15 cellular contexts compared by ENCODE assay signal in the genomic region with DNA sequence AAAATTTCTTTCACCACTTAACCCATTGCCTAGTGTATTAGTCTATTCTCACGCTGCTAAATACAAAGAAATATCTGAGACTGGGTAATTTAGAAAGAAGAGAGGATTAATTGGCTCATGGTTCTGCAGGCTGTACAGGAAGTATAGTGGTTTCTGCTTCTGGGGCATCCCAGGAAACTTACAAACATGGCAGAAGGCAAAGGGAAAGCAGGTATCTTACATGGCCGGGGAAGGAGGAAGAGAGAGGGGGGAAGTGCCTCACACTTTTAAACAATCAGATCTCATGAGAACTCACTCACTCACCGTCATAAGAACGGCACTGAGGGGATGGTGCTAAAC.
DNase-seq lines count a peak whose midpoint lies in the region; ATAC-seq, FAIRE-seq and TF ChIP-seq lines count a peak whose summit lies in the region.
"Had no signal": no experiment of that assay in that cellular context is flagged by ENCODE, and none has a peak within 500 bp of the region (broad histone marks: within the 10 kb centered on the region; RNA-seq: fewer than 3 reads in every experiment).

No MANE protein-coding gene starts in this region.

- BruUV-seq in HCT116 (replicated peaks; lab: Mats Ljungman, UMichigan), result no TSS peak

- no peaks in the 10 kb centered on the region for H3K9me2 ChIP-seq in HCT116 (ENCODE audit: insufficient read depth)

- POLR2A ChIA-PET in HCT116 (lab: Charles Lee), result no interaction called here

- DNase-seq in HCT116 (ENCODE audit: low read depth, low spot score) (no peak), RWPE2 (ENCODE audit: low spot score) (no peak), epithelial cell of prostate (ENCODE audit: low read depth, low spot score) (no peak), GM12892 (ENCODE audit: insufficient read length) (no peak), RKO (ENCODE audit: low spot score) (no peak)
- DNase-seq: AML-193, COR-L47, H7, MV-4-11, NCI-H1436, NCI-H2081 treated with DMSO at 0.1 percent for 48 hours, NCI-H524, SHP77 treated with DMSO at 0.1 percent for 48 hours had no signal

- H3K9me3 ChIP-seq in HCT116 (ENCODE audit: control insufficient read depth in 1 of 2, insufficient read depth in 1 of 2, low read depth in 1 of 2, low read length in 2 of 2), result no peaks in the 10 kb centered on the region
- no peaks in the 10 kb centered on the region for H3K9me3 ChIP-seq in RWPE2 (ENCODE audit: severe bottlenecking)
- H3K9me3 ChIP-seq in skeletal muscle satellite cell (replicated peaks; ENCODE audit: low read length), result no peaks in the 10 kb centered on the region

- intact Hi-C loops in HCT116 (cut with micrococcal nuclease), result no loop called here

- H3K36me3 ChIP-seq in HCT116 (ENCODE audit: control insufficient read depth in 1 of 2, insufficient read depth in 2 of 2, low read length in 2 of 2) (no peaks in the 10 kb centered on the region), RWPE2 (ENCODE audit: low read depth) (no peaks in the 10 kb centered on the region), skeletal muscle satellite cell (ENCODE audit: insufficient read depth, low read length) (no peaks in the 10 kb centered on the region)

- H3K4me1 ChIP-seq in HCT116 (ENCODE audit: control insufficient read depth in 1 of 2, insufficient read depth in 2 of 2, low read length in 2 of 2) (peaks cover 3 to 20% of the 10 kb centered on the region in 2 experiments; a peak in 3 of 4 replicates), RWPE2 (ENCODE audit: insufficient read depth, poor library complexity, severe bottlenecking) (peaks cover 31% of the 10 kb centered on the region), skeletal muscle satellite cell (ENCODE audit: control insufficient read depth, insufficient read depth, low read length) (peaks cover 20% of the 10 kb centered on the region)

- TF ChIP-seq RAD21 in HCT116 (IDR thresholded peaks at IDR 0.05; ENCODE audit: low read depth), result no peak

- H3K79me2 ChIP-seq in HCT116 (ENCODE audit: insufficient read depth, low read length), result no peaks in the 10 kb centered on the region

- H3K27me3 ChIP-seq in HCT116 (ENCODE audit: insufficient read depth, low read length) (no peaks in the 10 kb centered on the region), RWPE2 (ENCODE audit: insufficient read depth, poor library complexity, severe bottlenecking) (no peaks in the 10 kb centered on the region), skeletal muscle satellite cell (ENCODE audit: control insufficient read depth, insufficient read depth, low read length) (no peaks in the 10 kb centered on the region)

- RAD21 ChIA-PET in HCT116 (lab: Charles Lee; ENCODE audit: low non-redundant PET in 1 of 2, low total read pairs in 2 of 2, uncharacterized antibody in 2 of 2, unreplicated experiment in 2 of 2), result no interaction called here

- H2AFZ ChIP-seq in HCT116 (ENCODE audit: low read depth, low read length, poor library complexity, severe bottlenecking), result peak overlapping the region; percentile 59

- CTCF ChIA-PET in HCT116 (lab: Charles Lee), result no interaction called here

- no peak overlapping the region for H3K9ac ChIP-seq in HCT116 (ENCODE audit: low read length)
- peak overlapping the region; percentile 14 for H3K9ac ChIP-seq in skeletal muscle satellite cell (ENCODE audit: low read depth, low read length)

- H4K20me1 ChIP-seq in HCT116 (ENCODE audit: insufficient read depth), result no peaks in the 10 kb centered on the region

- no peak for FAIRE-seq in GM12892 (lab: Jason Lieb, UNC)

- no peak for TF ChIP-seq POLR2A in HCT116 (IDR thresholded peaks at IDR 0.05; ENCODE audit: borderline replicate concordance, extremely low read depth, insufficient read depth, insufficient read length)
- TF ChIP-seq POLR2A in GM12892 (IDR thresholded peaks at IDR 0.05; ENCODE audit: low read depth, low read length), result no peak

- H3K27ac ChIP-seq in HCT116 (ENCODE audit: low read depth, low read length) (peak overlapping the region; percentile 7; the same call in 1 of the 2 replicates), RWPE2 (ENCODE audit: poor library complexity, severe bottlenecking) (peak overlapping the region; percentile 95), epithelial cell of prostate (peak overlapping the region; percentile 89)

- peak overlapping the region; percentile 58 for H3K4me2 ChIP-seq in HCT116 (ENCODE audit: low read length)
- peak overlapping the region; percentile 43 for H3K4me2 ChIP-seq in skeletal muscle satellite cell (ENCODE audit: low read length)

- ATAC-seq in HCT116 (peak; percentile 41; the same call in 1 of the 2 replicates), RWPE2 (ENCODE audit: low read depth) (no peak), GM21529 (IDR thresholded peaks at IDR 0.05; ENCODE audit: unreplicated experiment) (no peak)

- TF ChIP-seq CTCF in HCT116 (IDR thresholded peaks at IDR 0.05 in 2 of 3, conservative IDR thresholded peaks at IDR 0.05 in 1 of 3; ENCODE audit: borderline replicate concordance in 1 of 3, insufficient read depth in 1 of 3, low read depth in 2 of 3, low read length in 2 of 3) (no peak), RWPE2 (IDR thresholded peaks at IDR 0.05; ENCODE audit: poor library complexity, severe bottlenecking) (no peak)

- no peak overlapping the region for H3K4me3 ChIP-seq in HCT116 (replicated peaks in 1 of 2; ENCODE audit: low read depth in 1 of 2, low read length in 2 of 2)
- H3K4me3 ChIP-seq in RWPE2 (ENCODE audit: severe bottlenecking), result no peak overlapping the region
- H3K4me3 ChIP-seq in skeletal muscle satellite cell (ENCODE audit: low read length), result peak overlapping the region; percentile 6

TF ChIP-seq in HCT116, 20 proteins besides CTCF, POLR2A, EP300 and RAD21:
- TF ChIP-seq, protein P1, sequence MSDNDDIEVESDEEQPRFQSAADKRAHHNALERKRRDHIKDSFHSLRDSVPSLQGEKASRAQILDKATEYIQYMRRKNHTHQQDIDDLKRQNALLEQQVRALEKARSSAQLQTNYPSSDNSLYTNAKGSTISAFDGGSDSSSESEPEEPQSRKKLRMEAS (IDR thresholded peaks at IDR 0.05), result no peak
- TF ChIP-seq POLR2AphosphoS5 (IDR thresholded peaks at IDR 0.05; ENCODE audit: low read depth, low read length), result no peak
- no peak for TF ChIP-seq FOSL1 (IDR thresholded peaks at IDR 0.05; ENCODE audit: low read depth)
- no peak for TF ChIP-seq EZH2 (IDR thresholded peaks at IDR 0.05)
- TF ChIP-seq, protein P2, sequence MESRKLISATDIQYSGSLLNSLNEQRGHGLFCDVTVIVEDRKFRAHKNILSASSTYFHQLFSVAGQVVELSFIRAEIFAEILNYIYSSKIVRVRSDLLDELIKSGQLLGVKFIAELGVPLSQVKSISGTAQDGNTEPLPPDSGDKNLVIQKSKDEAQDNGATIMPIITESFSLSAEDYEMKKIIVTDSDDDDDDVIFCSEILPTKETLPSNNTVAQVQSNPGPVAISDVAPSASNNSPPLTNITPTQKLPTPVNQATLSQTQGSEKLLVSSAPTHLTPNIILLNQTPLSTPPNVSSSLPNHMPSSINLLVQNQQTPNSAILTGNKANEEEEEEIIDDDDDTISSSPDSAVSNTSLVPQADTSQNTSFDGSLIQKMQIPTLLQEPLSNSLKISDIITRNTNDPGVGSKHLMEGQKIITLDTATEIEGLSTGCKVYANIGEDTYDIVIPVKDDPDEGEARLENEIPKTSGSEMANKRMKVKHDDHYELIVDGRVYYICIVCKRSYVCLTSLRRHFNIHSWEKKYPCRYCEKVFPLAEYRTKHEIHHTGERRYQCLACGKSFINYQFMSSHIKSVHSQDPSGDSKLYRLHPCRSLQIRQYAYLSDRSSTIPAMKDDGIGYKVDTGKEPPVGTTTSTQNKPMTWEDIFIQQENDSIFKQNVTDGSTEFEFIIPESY (IDR thresholded peaks at IDR 0.05; ENCODE audit: extremely low read depth, insufficient replicate concordance, low read length), result no peak

Comparison
In these comparisons a context has a peak if more than half of its experiments do, and no peak if none do; other contexts are left out.
1. H3K27ac ChIP-seq: peak in every context shown above with its lines; median percentile 95 in RWPE2; 89 in epithelial cell of prostate; 7 in HCT116.